Comparison of ENCODE assay signal across 8 cellular contexts in genomic region chr2:96537066-96537733, GRCh38. TPM values are rescaled to one million over a fixed set of nuclear protein-coding genes. Genes with fewer than 3 reads are reported as not detected.
DNase-seq lines count a peak whose midpoint lies in the region; ATAC-seq and TF ChIP-seq lines count a peak whose summit lies in the region.

No MANE protein-coding gene starts in this region.

- peak overlapping the region; percentile 98 for H3K4me3 Mint-ChIP-seq in natural killer cell
- peak overlapping the region; percentile 91 for H3K4me3 Mint-ChIP-seq in stimulated activated naive CD8-positive, alpha-beta T cell treated with anti-CD3 and anti-CD28 coated beads, Interleukin-15, Interleukin-2, amounts not matched to agents 100 ng/mL and 50 ng/mL, for 24 hours

- no peak overlapping the region for H2AFZ ChIP-seq in OCI-LY3 (ENCODE audit: low read depth, low read length)

- H3K79me2 ChIP-seq in OCI-LY3 (ENCODE audit: low read length) = peaks cover 32% of the 10 kb centered on the region

- H3K27me3 ChIP-seq in OCI-LY3 (ENCODE audit: low read depth, low read length) = peaks cover 36% of the 10 kb centered on the region

- intact Hi-C loops in natural killer cell (cut with micrococcal nuclease) = loop anchor here (1.0 to 5.0 kb wide), 5 partner anchors 50 to 390 kb away; partner anchors contain the start of genes DUSP2, KANSL3 and SNRNP200

- H3K9me3 ChIP-seq in OCI-LY3 (ENCODE audit: insufficient read depth, low read length) = no peaks in the 10 kb centered on the region

- no peaks in the 10 kb centered on the region for H3K36me3 Mint-ChIP-seq in natural killer cell
- peaks cover 29% of the 10 kb centered on the region for H3K36me3 Mint-ChIP-seq in stimulated activated naive CD8-positive, alpha-beta T cell treated with anti-CD3 and anti-CD28 coated beads, Interleukin-15, Interleukin-2, amounts not matched to agents 100 ng/mL and 50 ng/mL, for 24 hours (ENCODE audit: low read depth)

- peak overlapping the region; percentile 94 for H3K4me2 ChIP-seq in OCI-LY3 (ENCODE audit: low read length)

- H3K27ac ChIP-seq in OCI-LY3 (ENCODE audit: low read length) = peak overlapping the region; percentile 79

- H3K27me3 Mint-ChIP-seq in natural killer cell (ENCODE audit: low read depth in 2 of 2) = no peaks in the 10 kb centered on the region
- H3K27me3 Mint-ChIP-seq in stimulated activated naive CD8-positive, alpha-beta T cell treated with anti-CD3 and anti-CD28 coated beads, Interleukin-15, Interleukin-2, amounts not matched to agents 100 ng/mL and 50 ng/mL, for 24 hours = no peaks in the 10 kb centered on the region

- TF ChIP-seq CTCF in OCI-LY3 (IDR thresholded peaks at IDR 0.05; ENCODE audit: low read depth, low read length) (no peak), natural killer cell (IDR thresholded peaks at IDR 0.05) (no peak)

- peaks cover 40% of the 10 kb centered on the region for H3K4me1 ChIP-seq in OCI-LY3 (ENCODE audit: low read length)

- peaks cover 49 to 53% of the 10 kb centered on the region in 2 donors for H3K4me1 Mint-ChIP-seq in natural killer cell
- peaks cover 64% of the 10 kb centered on the region for H3K4me1 Mint-ChIP-seq in stimulated activated naive CD8-positive, alpha-beta T cell treated with anti-CD3 and anti-CD28 coated beads, Interleukin-15, Interleukin-2, amounts not matched to agents 100 ng/mL and 50 ng/mL, for 24 hours (ENCODE audit: low read depth)

- peak overlapping the region; percentile 97 to 98 for H3K27ac Mint-ChIP-seq in natural killer cell
- peak overlapping the region; percentile 90 for H3K27ac Mint-ChIP-seq in stimulated activated naive CD8-positive, alpha-beta T cell treated with anti-CD3 and anti-CD28 coated beads, Interleukin-15, Interleukin-2, amounts not matched to agents 100 ng/mL and 50 ng/mL, for 24 hours

- no peaks in the 10 kb centered on the region for H3K9me3 Mint-ChIP-seq in natural killer cell
- H3K9me3 Mint-ChIP-seq in stimulated activated naive CD8-positive, alpha-beta T cell treated with anti-CD3 and anti-CD28 coated beads, Interleukin-15, Interleukin-2, amounts not matched to agents 100 ng/mL and 50 ng/mL, for 24 hours = no peaks in the 10 kb centered on the region

- peaks cover 46% of the 10 kb centered on the region for H4K20me1 ChIP-seq in OCI-LY3 (ENCODE audit: insufficient read depth, low read length)

- H3K4me3 ChIP-seq in OCI-LY3 (ENCODE audit: low read length) = peak overlapping the region; percentile 87

- H3K36me3 ChIP-seq in OCI-LY3 (replicated peaks; ENCODE audit: low read depth, low read length) = peaks cover 21% of the 10 kb centered on the region

- DNase-seq in NCI-H748 (lab: John Stamatoyannopoulos, UW; ENCODE audit: unreplicated experiment) = peak; percentile 39
- DNase-seq in NCI-H748 treated with DMSO at 0.1 percent for 48 hours (lab: John Stamatoyannopoulos, UW) = no peak
- DNase-seq in activated T-cell treated with anti-CD3 and anti-CD28 coated beads for 4 hours = peak; percentile 67
- DNase-seq in natural killer cell = peak; percentile 89

- H3K9ac ChIP-seq in OCI-LY3 (ENCODE audit: low read length) = peak overlapping the region; percentile 86

- ATAC-seq in HG03060 (IDR thresholded peaks at IDR 0.05; ENCODE audit: low read depth, unreplicated experiment) = peak; percentile 33
- peak; percentile 25 for ATAC-seq in esophagus mucosa
- ATAC-seq in natural killer cell = peak; percentile 43 to 75 (median 69)

RNA-seq across cellular contexts. Expression of gene ARID5A, which starts 0.6 kb away (rescaled TPM):
- total RNA-seq in esophagus mucosa = 3.0 TPM
- total RNA-seq in natural killer cell = 100 to 1,000 TPM in 2 of 3 donors, 10 to 100 TPM in 1; 90.9 to 117 (median 114) TPM

RNA-seq across cellular contexts. Expression of gene NEURL3, which starts 32.0 kb away (rescaled TPM):
- total RNA-seq in esophagus mucosa (not detected), natural killer cell (not detected)

Comparison
In these comparisons a context has a peak if more than half of its experiments do, and no peak if none do; other contexts are left out.
1. RNA of gene ARID5A, which starts 0.6 kb away (total RNA-seq): 90.9 to 117 TPM in natural killer cell; 3.0 TPM in esophagus mucosa (single experiment); every median in the first group is over 10 times any median in the second.
2. Peak in every context shown above with its lines, with median percentiles within 50 percentile points of each other: ATAC-seq.